11 cellular contexts compared by ENCODE assay signal in the genomic region with DNA sequence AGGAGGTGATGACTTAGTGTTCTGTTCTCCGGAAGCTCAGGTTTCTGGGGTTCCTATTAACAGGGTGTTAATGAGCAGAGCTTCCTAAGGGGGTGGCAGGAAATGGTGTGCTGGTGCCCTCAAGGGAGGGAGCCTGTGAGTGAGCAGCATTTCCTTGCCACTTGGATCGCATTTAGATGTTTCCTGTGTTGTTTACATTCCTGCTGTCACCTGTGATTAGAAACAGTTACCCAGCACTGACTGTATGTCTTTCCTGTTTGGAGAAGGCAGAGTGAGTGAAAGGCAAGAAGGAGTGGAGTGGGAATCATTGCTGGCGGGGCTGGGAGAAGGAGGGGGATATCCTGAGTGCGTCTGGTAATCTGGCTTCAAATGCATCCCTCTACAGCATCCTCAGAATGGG.
DNase-seq lines count a peak whose midpoint lies in the region; ATAC-seq and TF ChIP-seq lines count a peak whose summit lies in the region.
"Had no signal": no experiment of that assay in that cellular context is flagged by ENCODE, and none has a peak within 500 bp of the region (broad histone marks: within the 10 kb centered on the region; RNA-seq: fewer than 3 reads in every experiment).

No MANE protein-coding gene starts in this region.

- H3K9ac ChIP-seq in endodermal cell (ENCODE audit: extremely low read depth, low read length, poor library complexity, severe bottlenecking) (no peak overlapping the region), smooth muscle cell (ENCODE audit: low read depth) (no peak overlapping the region)

- no peaks in the 10 kb centered on the region for H3K79me2 ChIP-seq in smooth muscle cell (ENCODE audit: low read depth)

- no peaks in the 10 kb centered on the region for H3K27me3 ChIP-seq in endodermal cell (ENCODE audit: control insufficient read depth, insufficient read depth, low read length, poor library complexity, severe bottlenecking)
- H3K27me3 ChIP-seq in smooth muscle cell (ENCODE audit: low read depth) = no peaks in the 10 kb centered on the region
- H3K27me3 ChIP-seq in heart left ventricle = no peaks in the 10 kb centered on the region
- H3K27me3 ChIP-seq: heart right ventricle had no signal

- no peak for TF ChIP-seq POLR2A in heart left ventricle (IDR thresholded peaks at IDR 0.05)

- no peak overlapping the region for H3K4me2 ChIP-seq in smooth muscle cell

- peaks cover 2% of the 10 kb centered on the region for H3F3A ChIP-seq in smooth muscle cell (ENCODE audit: low read depth)

- no peak for DNase-seq in activated CD4-positive, alpha-beta T cell treated with anti-CD3 and anti-CD28 coated beads, Interleukin-2, amount 10 ng/mL, durations not matched to agents 24 days and 14 days
- no peak for DNase-seq in activated CD4-positive, alpha-beta T cell treated with anti-CD3 and anti-CD28 coated beads, Interleukin-2, amount 50 U/mL, for 4 hours
- DNase-seq in NCI-H748 treated with DMSO at 0.1 percent for 48 hours (lab: John Stamatoyannopoulos, UW) = peak; percentile 13
- DNase-seq in endodermal cell = no peak
- DNase-seq in smooth muscle cell (lab: John Stamatoyannopoulos, UW; ENCODE audit: unreplicated experiment) = no peak
- no peak for DNase-seq in heart left ventricle
- DNase-seq in activated CD4-positive, alpha-beta memory T cell treated with anti-CD3 and anti-CD28 coated beads, Interleukin-2, amount 10 ng/mL, durations not matched to agents 7 days and 5 days = no peak
- DNase-seq: heart right ventricle, mucosa of descending colon, NCI-H446 treated with DMSO at 0.1 percent for 48 hours had no signal

- H3K9me3 Mint-ChIP-seq in activated CD4-positive, alpha-beta T cell treated with anti-CD3 and anti-CD28 coated beads, Interleukin-2, amount 10 ng/mL, durations not matched to agents 24 days and 14 days = no peaks in the 10 kb centered on the region
- H3K9me3 Mint-ChIP-seq in endodermal cell = no peaks in the 10 kb centered on the region
- H3K9me3 Mint-ChIP-seq in activated CD4-positive, alpha-beta memory T cell treated with anti-CD3 and anti-CD28 coated beads, Interleukin-2, amount 10 ng/mL, durations not matched to agents 7 days and 5 days = no peaks in the 10 kb centered on the region

- WGBS in endodermal cell (ENCODE audit: insufficient coverage in 1 of 2, insufficient read length in 1 of 2), 2 experiments = 73 to 77% methylated on average over 2 to 4 of the region's 4 CpGs
- 35% methylated on average over 4 of the region's 4 CpGs for WGBS in smooth muscle cell (ENCODE audit: low lambda C conversion rate)
- WGBS in heart left ventricle, 4 donors = 39 to 60% (median 51%) methylated on average over 4 of the region's 4 CpGs

- H3K27me3 Mint-ChIP-seq in activated CD4-positive, alpha-beta T cell treated with anti-CD3 and anti-CD28 coated beads, Interleukin-2, amount 10 ng/mL, durations not matched to agents 24 days and 14 days = no peaks in the 10 kb centered on the region
- peaks cover 9% of the 10 kb centered on the region for H3K27me3 Mint-ChIP-seq in endodermal cell (ENCODE audit: insufficient read depth)
- H3K27me3 Mint-ChIP-seq in activated CD4-positive, alpha-beta memory T cell treated with anti-CD3 and anti-CD28 coated beads, Interleukin-2, amount 10 ng/mL, durations not matched to agents 7 days and 5 days = no peaks in the 10 kb centered on the region

- H3K4me1 ChIP-seq in endodermal cell (ENCODE audit: control insufficient read depth, insufficient read depth, low read length) (peaks cover 24% of the 10 kb centered on the region), smooth muscle cell (ENCODE audit: low read depth) (peaks cover 50% of the 10 kb centered on the region), heart left ventricle (peaks cover 0 to 44% (median 14%) of the 10 kb centered on the region in 12 donors)

- H3K4me3 Mint-ChIP-seq in activated CD4-positive, alpha-beta T cell treated with anti-CD3 and anti-CD28 coated beads, Interleukin-2, amount 10 ng/mL, durations not matched to agents 24 days and 14 days = no peak overlapping the region
- H3K4me3 Mint-ChIP-seq in endodermal cell = no peak overlapping the region
- no peak overlapping the region for H3K4me3 Mint-ChIP-seq in activated CD4-positive, alpha-beta memory T cell treated with anti-CD3 and anti-CD28 coated beads, Interleukin-2, amount 10 ng/mL, durations not matched to agents 7 days and 5 days

- H3K36me3 Mint-ChIP-seq in activated CD4-positive, alpha-beta T cell treated with anti-CD3 and anti-CD28 coated beads, Interleukin-2, amount 10 ng/mL, durations not matched to agents 24 days and 14 days (ENCODE audit: low read depth) = peaks cover 12% of the 10 kb centered on the region
- H3K36me3 Mint-ChIP-seq in endodermal cell (ENCODE audit: low read depth) = peaks cover 16% of the 10 kb centered on the region
- H3K36me3 Mint-ChIP-seq in activated CD4-positive, alpha-beta memory T cell treated with anti-CD3 and anti-CD28 coated beads, Interleukin-2, amount 10 ng/mL, durations not matched to agents 7 days and 5 days (ENCODE audit: low read depth) = no peaks in the 10 kb centered on the region

- H3K27ac Mint-ChIP-seq in activated CD4-positive, alpha-beta T cell treated with anti-CD3 and anti-CD28 coated beads, Interleukin-2, amount 10 ng/mL, durations not matched to agents 24 days and 14 days = peak overlapping the region; percentile 50
- H3K27ac Mint-ChIP-seq in endodermal cell = no peak overlapping the region
- no peak overlapping the region for H3K27ac Mint-ChIP-seq in activated CD4-positive, alpha-beta memory T cell treated with anti-CD3 and anti-CD28 coated beads, Interleukin-2, amount 10 ng/mL, durations not matched to agents 7 days and 5 days

- no peaks in the 10 kb centered on the region for H3K36me3 ChIP-seq in endodermal cell (ENCODE audit: control insufficient read depth, insufficient read depth, low read length)
- H3K36me3 ChIP-seq in smooth muscle cell (ENCODE audit: low read depth) = no peaks in the 10 kb centered on the region
- H3K36me3 ChIP-seq in heart left ventricle = peaks cover 0 to 7% (median 0%) of the 10 kb centered on the region in 9 donors

- H2AFZ ChIP-seq in smooth muscle cell (ENCODE audit: low read depth) = no peak overlapping the region

- POLR2A ChIA-PET in activated CD4-positive, alpha-beta memory T cell treated with anti-CD3 and anti-CD28 coated beads, Interleukin-2, amount 10 ng/mL, durations not matched to agents 7 days and 5 days (lab: Charles Lee) = no interaction called here

- ATAC-seq in heart left ventricle (no peak), GM19023 (IDR thresholded peaks at IDR 0.05; ENCODE audit: unreplicated experiment) (no peak)
- ATAC-seq: heart right ventricle, mucosa of descending colon had no signal

- intact Hi-C loops in activated CD4-positive, alpha-beta T cell treated with anti-CD3 and anti-CD28 coated beads, Interleukin-2, amount 10 ng/mL, durations not matched to agents 24 days and 14 days (cut with micrococcal nuclease) = no loop called here
- intact Hi-C loops in heart left ventricle (cut with DNase I) = no loop called here

- TF ChIP-seq CTCF in endodermal cell (conservative IDR thresholded peaks at IDR 0.05) = no peak
- TF ChIP-seq CTCF in smooth muscle cell (IDR thresholded peaks at IDR 0.05; ENCODE audit: borderline replicate concordance, insufficient read depth, poor library complexity, severe bottlenecking) = no peak
- TF ChIP-seq CTCF in heart left ventricle (IDR thresholded peaks at IDR 0.05) = no peak

- H3K9me3 ChIP-seq in endodermal cell (ENCODE audit: control insufficient read depth, low read length) = no peaks in the 10 kb centered on the region
- H3K9me3 ChIP-seq in smooth muscle cell (replicated peaks; ENCODE audit: low read depth) = no peaks in the 10 kb centered on the region
- no peaks in the 10 kb centered on the region for H3K9me3 ChIP-seq in heart left ventricle
- H3K9me3 ChIP-seq: heart right ventricle, mucosa of descending colon had no signal

- H3K4me3 ChIP-seq in endodermal cell (ENCODE audit: low read length) = no peak overlapping the region
- H3K4me3 ChIP-seq in smooth muscle cell = no peak overlapping the region
- no peak overlapping the region for H3K4me3 ChIP-seq in heart left ventricle
- H3K4me3 ChIP-seq: heart right ventricle, mucosa of descending colon had no signal

- H3K27ac ChIP-seq in endodermal cell (ENCODE audit: low read depth, low read length) = peak overlapping the region; percentile 25
- peak overlapping the region; percentile 63 for H3K27ac ChIP-seq in smooth muscle cell (ENCODE audit: low read depth)
- no peak overlapping the region for H3K27ac ChIP-seq in heart left ventricle
- H3K27ac ChIP-seq: heart right ventricle had no signal

- CTCF ChIA-PET in activated CD4-positive, alpha-beta memory T cell treated with anti-CD3 and anti-CD28 coated beads, Interleukin-2, amount 10 ng/mL, durations not matched to agents 7 days and 5 days (lab: Charles Lee) = no interaction called here

- H4K20me1 ChIP-seq in smooth muscle cell (ENCODE audit: low read depth) = no peaks in the 10 kb centered on the region

- peaks cover 19% of the 10 kb centered on the region for H3K4me1 Mint-ChIP-seq in activated CD4-positive, alpha-beta T cell treated with anti-CD3 and anti-CD28 coated beads, Interleukin-2, amount 10 ng/mL, durations not matched to agents 24 days and 14 days
- H3K4me1 Mint-ChIP-seq in endodermal cell = peaks cover 38% of the 10 kb centered on the region
- peaks cover 15% of the 10 kb centered on the region for H3K4me1 Mint-ChIP-seq in activated CD4-positive, alpha-beta memory T cell treated with anti-CD3 and anti-CD28 coated beads, Interleukin-2, amount 10 ng/mL, durations not matched to agents 7 days and 5 days

Comparison
In these comparisons a context has a peak if more than half of its experiments do, and no peak if none do; other contexts are left out.
1. H3K27ac ChIP-seq: peak in endodermal cell (single experiment) and smooth muscle cell (single experiment); none in heart left ventricle (0 of 12).